ENCODE assay signal across 20 cellular contexts in the genomic region with DNA sequence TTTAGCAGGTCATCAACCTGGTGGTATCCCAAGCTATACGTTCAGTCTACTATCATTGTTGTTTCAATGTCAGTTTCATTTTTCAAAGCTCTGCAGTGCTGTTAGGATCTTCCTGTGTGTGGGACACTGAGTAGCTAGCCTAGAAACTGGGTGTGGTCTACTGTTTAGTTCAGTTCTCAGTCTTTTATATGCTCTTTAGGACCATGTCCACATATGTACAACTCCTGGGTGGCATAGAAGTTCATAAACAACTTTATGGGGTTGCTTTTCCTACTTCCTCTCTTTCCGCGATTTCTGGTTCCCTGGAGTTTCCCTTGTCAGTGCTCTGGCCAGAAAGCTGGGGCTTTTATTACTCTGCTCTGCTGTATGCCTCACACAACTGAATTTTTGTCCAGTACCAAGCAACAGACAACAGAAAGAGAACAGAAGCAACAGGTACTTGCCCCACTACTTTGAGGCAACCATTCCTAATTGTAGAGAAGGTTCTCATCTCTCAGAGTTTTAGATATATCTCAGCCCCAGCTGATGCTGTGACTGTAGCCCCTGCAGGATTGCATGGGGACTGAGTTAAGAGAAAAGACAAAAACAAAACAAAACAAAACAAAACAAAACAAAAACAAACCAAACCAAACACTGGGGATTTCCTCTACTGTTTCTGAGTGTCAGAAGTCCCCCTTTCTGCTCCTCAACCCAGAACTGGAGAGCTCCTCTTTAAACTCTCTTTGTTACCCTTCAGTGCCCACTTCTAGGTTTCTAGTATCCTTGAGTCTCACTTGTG. TPM values are rescaled to one million over a fixed set of nuclear protein-coding genes. Genes with fewer than 3 reads are reported as not detected.
DNase-seq lines count a peak whose midpoint lies in the region; ATAC-seq, FAIRE-seq and TF ChIP-seq lines count a peak whose summit lies in the region.
"Had no signal": no experiment of that assay in that cellular context is flagged by ENCODE, and none has a peak within 500 bp of the region (broad histone marks: within the 10 kb centered on the region; RNA-seq: fewer than 3 reads in every experiment).

No MANE protein-coding gene starts in this region.

- TF ChIP-seq CTCF in CD14-positive monocyte (IDR thresholded peaks at IDR 0.05) = no peak
- TF ChIP-seq CTCF in vagina (IDR thresholded peaks at IDR 0.05) = no peak
- no peak for TF ChIP-seq CTCF in PC-9 (conservative IDR thresholded peaks at IDR 0.05)

- ATAC-seq in GM21786 (IDR thresholded peaks at IDR 0.05; ENCODE audit: unreplicated experiment) (peak; percentile 45), HG03460 (IDR thresholded peaks at IDR 0.05; ENCODE audit: unreplicated experiment) (peak; percentile 66)
- ATAC-seq: body of pancreas; naive thymus-derived CD8-positive, alpha-beta T cell had no signal

- H3K9me3 ChIP-seq in vagina = no peaks in the 10 kb centered on the region
- no peaks in the 10 kb centered on the region for H3K9me3 ChIP-seq in PC-9 (ENCODE audit: insufficient read depth, low read depth)
- H3K9me3 ChIP-seq: body of pancreas, left ventricle myocardium inferior, transverse colon had no signal

- H3K9me2 ChIP-seq in PC-9 (ENCODE audit: insufficient read depth) = no peaks in the 10 kb centered on the region

- H3K36me3 Mint-ChIP-seq in CD14-positive monocyte = peaks cover 66 to 81% of the 10 kb centered on the region in 2 donors

- no peaks in the 10 kb centered on the region for H3K4me1 Mint-ChIP-seq in CD14-positive monocyte
- H3K4me1 Mint-ChIP-seq: naive thymus-derived CD8-positive, alpha-beta T cell had no signal

- no peaks in the 10 kb centered on the region; the same call in none of the 2 replicates for H3F3A ChIP-seq in PC-9 (ENCODE audit: insufficient read depth, low read depth)

- H3K27ac ChIP-seq in vagina = no peak overlapping the region
- H3K27ac ChIP-seq in PC-9 = no peak overlapping the region
- H3K27ac ChIP-seq: body of pancreas, left ventricle myocardium inferior, transverse colon had no signal

- 0 out of 2 replicates have a peak, but pooled peaks cover 5% of the 10 kb centered on the region for H4K20me1 ChIP-seq in PC-9 (ENCODE audit: insufficient read depth)

- peak; percentile 45 for FAIRE-seq in GM18507 (lab: Jason Lieb, UNC)
- FAIRE-seq: RCC 7860 had no signal

- BruUV-seq in PC-9 (replicated peaks; lab: Mats Ljungman, UMichigan) = no TSS peak

- no peaks in the 10 kb centered on the region for H3K27me3 ChIP-seq in vagina
- no peaks in the 10 kb centered on the region for H3K27me3 ChIP-seq in PC-9 (ENCODE audit: insufficient read depth, low read depth)
- H3K27me3 ChIP-seq: body of pancreas, transverse colon had no signal

- H3K4me3 ChIP-seq in vagina (no peak overlapping the region), PC-9 (no peak overlapping the region)
- H3K4me3 ChIP-seq: body of pancreas, left ventricle myocardium inferior, transverse colon had no signal

- H3K36me3 ChIP-seq in vagina (peaks cover 0 to 16% of the 10 kb centered on the region in 2 donors), PC-9 (ENCODE audit: low read depth) (peaks cover 22% of the 10 kb centered on the region)

- CTCF ChIA-PET in PC-9 (lab: Charles Lee) = no interaction called here

- POLR2A ChIA-PET in PC-9 (lab: Charles Lee; ENCODE audit: unreplicated experiment) = no interaction called here

- TF ChIP-seq POLR2A in vagina (IDR thresholded peaks at IDR 0.05) = no peak

- H3K4me2 ChIP-seq in PC-9 = no peak overlapping the region

- H3K27ac Mint-ChIP-seq in CD14-positive monocyte = peak overlapping the region in 5 of 7 donors; percentile 16 to 77 (median 63)

- no peaks in the 10 kb centered on the region for H3K9me3 Mint-ChIP-seq in CD14-positive monocyte

- no peaks in the 10 kb centered on the region for H3K79me2 ChIP-seq in PC-9 (ENCODE audit: low read depth)

- no peak overlapping the region for H3K4me3 Mint-ChIP-seq in CD14-positive monocyte
- H3K4me3 Mint-ChIP-seq: naive thymus-derived CD8-positive, alpha-beta T cell had no signal

- DNase-seq in CD14-positive monocyte (ENCODE audit: low spot score) (no peak), GM18507 (ENCODE audit: extremely low spot score, insufficient read length, low read depth) (no peak), vagina (ENCODE audit: extremely low spot score in 2 of 2) (no peak), NCI-H1436 treated with DMSO at 0.1 percent for 48 hours (lab: John Stamatoyannopoulos, UW) (no peak), NCI-H2029 treated with DMSO at 0.1 percent for 48 hours (lab: John Stamatoyannopoulos, UW) (no peak), PC-9 (no peak)
- DNase-seq: activated CD4-positive, CD25-positive, alpha-beta regulatory T cell treated with anti-CD3 and anti-CD28 coated beads, Interleukin-2, amount 50 U/mL, for 72 hours; AML-193; body of pancreas; DMS153; HCEC 1CT; KBM-7; left ventricle myocardium inferior; naive thymus-derived CD8-positive, alpha-beta T cell; NCI-H146; NCI-H526; transverse colon had no signal

- intact Hi-C loops in CD14-positive monocyte (cut with micrococcal nuclease) (no loop called here), vagina (cut with DNase I) (no loop called here), PC-9 (cut with micrococcal nuclease; ENCODE audit: unreplicated experiment) (loop anchor here (10.0 kb wide), 1 partner anchor 108 kb away; no protein-coding TSS in a partner anchor)

- H3K4me1 ChIP-seq in vagina (no peaks in the 10 kb centered on the region), PC-9 (replicated peaks; ENCODE audit: insufficient read depth) (no peaks in the 10 kb centered on the region)
- H3K4me1 ChIP-seq: body of pancreas, left ventricle myocardium inferior, transverse colon had no signal

- no peaks in the 10 kb centered on the region for H3K27me3 Mint-ChIP-seq in CD14-positive monocyte (ENCODE audit: low read depth in 3 of 3)
- H3K27me3 Mint-ChIP-seq: naive thymus-derived CD8-positive, alpha-beta T cell had no signal

- H2AFZ ChIP-seq in PC-9 = no peak overlapping the region

RNA-seq across cellular contexts. Expression of gene MIS18BP1, which starts 30.3 kb away (rescaled TPM):
- 10 to 100 TPM; 45.6 to 61.8 TPM for polyA plus RNA-seq in CD14-positive monocyte
- total RNA-seq in vagina (18.7 TPM), PC-9 (2021) (41.0 and 54.4 TPM in 2 replicates)
